Comparison of ENCODE assay signal across 40 cellular contexts in genomic region chr12:47748507-47748828, GRCh38. TPM values are rescaled to one million over a fixed set of nuclear protein-coding genes. Genes with fewer than 3 reads are reported as not detected.
"Had no signal": no experiment of that assay in that cellular context is flagged by ENCODE, and none has a peak within 500 bp of the region (broad histone marks: within the 10 kb centered on the region; RNA-seq: fewer than 3 reads in every experiment).

No MANE protein-coding gene starts in this region.

- H3K9me3 Mint-ChIP-seq: activated B cell treated with CpG ODN at 0.5 μM for 24 hours; activated CD4-positive, alpha-beta memory T cell treated with anti-CD3 and anti-CD28 coated beads for 36 hours; activated CD4-positive, alpha-beta T cell treated with anti-CD3 and anti-CD28 coated beads, Interleukin-2, amount 10 ng/mL, durations not matched to agents 24 days and 14 days; activated CD8-positive, alpha-beta T cell treated with anti-CD3 and anti-CD28 coated beads for 36 hours; activated naive CD4-positive, alpha-beta T cell treated with anti-CD3 and anti-CD28 coated beads for 36 hours; activated naive CD4-positive, alpha-beta T cell treated with anti-CD3 and anti-CD28 coated beads, Interleukin-2, amount 50 U/mL, for 24 hours; activated naive CD8-positive, alpha-beta T cell treated with anti-CD3 and anti-CD28 coated beads, Interleukin-2, amount 10 ng/mL, durations not matched to agents 7 days and 5 days; activated naive CD8-positive, alpha-beta T cell treated with anti-CD3 and anti-CD28 coated beads, Interleukin-2, amount 50 U/mL, for 24 hours; activated T-cell treated with anti-CD3 and anti-CD28 coated beads, Interleukin-2, amount 50 U/mL, for 4 hours; activated T-cell treated with anti-CD3 and anti-CD28 coated beads, Interleukin-2, amount 50 U/mL, for 72 hours; activated T-helper 1 cell treated with anti-CD3 and anti-CD28 coated beads, Interleukin-12 subunit alpha, Interleukin-12 subunit beta, Interleukin-2, Interleukin-4 antibody, amounts not matched to agents 30 ng/mL and 10 ng/mL and 1 ng/mL, durations not matched to agents 14 hours and 24 hours and 36 hours; activated T-helper 17 cell treated with anti-CD3 and anti-CD28 coated beads, Interleukin-2, amount 50 U/mL, for 72 hours; brain; central memory CD8-positive, alpha-beta T cell; T-cell had no signal

- FAIRE-seq: TTC549 had no signal

- H3K27ac Mint-ChIP-seq: activated CD4-positive, alpha-beta memory T cell treated with anti-CD3 and anti-CD28 coated beads for 36 hours; activated CD8-positive, alpha-beta T cell treated with anti-CD3 and anti-CD28 coated beads for 36 hours; activated naive CD4-positive, alpha-beta T cell treated with anti-CD3 and anti-CD28 coated beads for 36 hours; activated naive CD4-positive, alpha-beta T cell treated with anti-CD3 and anti-CD28 coated beads, Interleukin-2, amount 50 U/mL, for 24 hours; activated naive CD8-positive, alpha-beta T cell; activated naive CD8-positive, alpha-beta T cell treated with anti-CD3 and anti-CD28 coated beads, Interleukin-2, amount 10 ng/mL, durations not matched to agents 7 days and 5 days; activated naive CD8-positive, alpha-beta T cell treated with anti-CD3 and anti-CD28 coated beads, Interleukin-2, amount 50 U/mL, for 24 hours; activated T-cell treated with anti-CD3 and anti-CD28 coated beads, Interleukin-2, amount 50 U/mL, for 72 hours; activated T-helper 1 cell treated with anti-CD3 and anti-CD28 coated beads, Interleukin-12 subunit alpha, Interleukin-12 subunit beta, Interleukin-2, Interleukin-4 antibody, amounts not matched to agents 30 ng/mL and 10 ng/mL and 1 ng/mL, durations not matched to agents 14 hours and 24 hours and 36 hours; brain; T-cell; T-helper 17 cell had no signal

- H3K36me3 ChIP-seq: cardiac muscle cell had no signal

- H3K4me3 Mint-ChIP-seq: activated B cell treated with CpG ODN at 0.5 μM for 24 hours; activated CD4-positive, alpha-beta memory T cell treated with anti-CD3 and anti-CD28 coated beads for 36 hours; activated CD4-positive, alpha-beta T cell treated with anti-CD3 and anti-CD28 coated beads, Interleukin-2, amount 10 ng/mL, durations not matched to agents 24 days and 14 days; activated CD8-positive, alpha-beta T cell treated with anti-CD3 and anti-CD28 coated beads for 36 hours; activated naive CD4-positive, alpha-beta T cell treated with anti-CD3 and anti-CD28 coated beads for 36 hours; activated naive CD4-positive, alpha-beta T cell treated with anti-CD3 and anti-CD28 coated beads, Interleukin-2, amount 50 U/mL, for 24 hours; activated naive CD8-positive, alpha-beta T cell; activated naive CD8-positive, alpha-beta T cell treated with anti-CD3 and anti-CD28 coated beads, Interleukin-2, amount 10 ng/mL, durations not matched to agents 7 days and 5 days; activated naive CD8-positive, alpha-beta T cell treated with anti-CD3 and anti-CD28 coated beads, Interleukin-2, amount 50 U/mL, for 24 hours; activated T-cell treated with anti-CD3 and anti-CD28 coated beads, Interleukin-2, amount 50 U/mL, for 4 hours; activated T-cell treated with anti-CD3 and anti-CD28 coated beads, Interleukin-2, amount 50 U/mL, for 72 hours; activated T-helper 1 cell treated with anti-CD3 and anti-CD28 coated beads, Interleukin-12 subunit alpha, Interleukin-12 subunit beta, Interleukin-2, Interleukin-4 antibody, amounts not matched to agents 30 ng/mL and 10 ng/mL and 1 ng/mL, durations not matched to agents 14 hours and 24 hours and 36 hours; activated T-helper 17 cell treated with anti-CD3 and anti-CD28 coated beads, Interleukin-2, amount 50 U/mL, for 72 hours; brain; central memory CD8-positive, alpha-beta T cell; T-cell; T-helper 17 cell had no signal

- ATAC-seq: activated CD8-positive, alpha-beta T cell treated with anti-CD3 and anti-CD28 coated beads for 36 hours; activated naive CD8-positive, alpha-beta T cell treated with anti-CD3 and anti-CD28 coated beads, Interleukin-2, amount 50 U/mL, for 24 hours; activated T-cell treated with anti-CD3 and anti-CD28 coated beads, Interleukin-2, amount 50 U/mL, for 4 hours; activated T-cell treated with anti-CD3 and anti-CD28 coated beads, Interleukin-2, amount 50 U/mL, for 72 hours; activated T-helper 17 cell treated with anti-CD3 and anti-CD28 coated beads, Interleukin-2, amount 50 U/mL, for 72 hours; T-cell; T-helper 17 cell had no signal

- H3K27me3 Mint-ChIP-seq: activated B cell treated with CpG ODN at 0.5 μM for 24 hours; activated CD4-positive, alpha-beta memory T cell treated with anti-CD3 and anti-CD28 coated beads for 36 hours; activated CD8-positive, alpha-beta T cell treated with anti-CD3 and anti-CD28 coated beads for 36 hours; activated naive CD4-positive, alpha-beta T cell treated with anti-CD3 and anti-CD28 coated beads, Interleukin-2, amount 50 U/mL, for 24 hours; activated naive CD8-positive, alpha-beta T cell; activated T-helper 17 cell treated with anti-CD3 and anti-CD28 coated beads, Interleukin-2, amount 50 U/mL, for 72 hours; T-cell had no signal

- H3K4me1 Mint-ChIP-seq: activated naive CD4-positive, alpha-beta T cell treated with anti-CD3 and anti-CD28 coated beads, Interleukin-2, amount 50 U/mL, for 24 hours; activated naive CD8-positive, alpha-beta T cell treated with anti-CD3 and anti-CD28 coated beads, Interleukin-2, amount 50 U/mL, for 24 hours had no signal

- H3K27me3 ChIP-seq: ascending aorta, cardiac muscle cell had no signal

- DNase-seq: activated B cell treated with CpG ODN at 0.5 μM for 24 hours; activated CD4-positive, alpha-beta memory T cell treated with anti-CD3 and anti-CD28 coated beads for 36 hours; activated CD4-positive, alpha-beta T cell treated with anti-CD3 and anti-CD28 coated beads for 4 hours; activated CD4-positive, alpha-beta T cell treated with anti-CD3 and anti-CD28 coated beads, Interleukin-2, amount 10 ng/mL, durations not matched to agents 24 days and 14 days; activated CD4-positive, alpha-beta T cell treated with anti-CD3 and anti-CD28 coated beads, Interleukin-2, amount 50 U/mL, for 1 hour; activated CD4-positive, alpha-beta T cell treated with anti-CD3 and anti-CD28 coated beads, Interleukin-2, amount 50 U/mL, for 4 hours; activated CD4-positive, CD25-positive, alpha-beta regulatory T cell treated with anti-CD3 and anti-CD28 coated beads, Interleukin-2, amount 50 U/mL, for 72 hours; activated CD8-positive, alpha-beta memory T cell treated with anti-CD3 and anti-CD28 coated beads, Interleukin-2, amount 50 U/mL, for 4 hours; activated CD8-positive, alpha-beta T cell treated with anti-CD3 and anti-CD28 coated beads for 36 hours; activated effector memory CD4-positive, alpha-beta T cell treated with anti-CD3 and anti-CD28 coated beads, Interleukin-2, amount 50 U/mL, for 16 hours; activated gamma-delta T cell treated with Interleukin-2 at 50 U/mL for 16 hours; activated naive CD4-positive, alpha-beta T cell; activated naive CD4-positive, alpha-beta T cell treated with anti-CD3 and anti-CD28 coated beads for 36 hours; activated naive CD8-positive, alpha-beta T cell treated with anti-CD3 and anti-CD28 coated beads, Interleukin-2, amount 10 ng/mL, durations not matched to agents 7 days and 5 days; activated naive CD8-positive, alpha-beta T cell treated with anti-CD3 and anti-CD28 coated beads, Interleukin-2, amount 50 U/mL, for 24 hours; activated T-cell treated with anti-CD3 and anti-CD28 coated beads for 4 hours; activated T-cell treated with anti-CD3 and anti-CD28 coated beads, Interleukin-2, amount 50 U/mL, for 1 hour; activated T-cell treated with anti-CD3 and anti-CD28 coated beads, Interleukin-2, amount 50 U/mL, for 4 hours; activated T-cell treated with anti-CD3 and anti-CD28 coated beads, Interleukin-2, amount 50 U/mL, for 72 hours; amygdala; anterior cingulate cortex; caudate nucleus; cerebellar nuclear complex; T-cell; T-helper 17 cell had no signal

- H3K4me3 ChIP-seq: ascending aorta, cardiac muscle cell had no signal

- H3K9me3 ChIP-seq: ascending aorta had no signal

- H3K27ac ChIP-seq: ascending aorta, cardiac muscle cell, VCaP had no signal

RNA-seq across cellular contexts. Expression of gene ENDOU, which starts 23.2 kb away (rescaled TPM):
- total RNA-seq: activated CD4-positive, alpha-beta memory T cell treated with anti-CD3 and anti-CD28 coated beads for 36 hours; activated CD8-positive, alpha-beta memory T cell treated with anti-CD3 and anti-CD28 coated beads for 36 hours; activated CD8-positive, alpha-beta T cell treated with anti-CD3 and anti-CD28 coated beads for 36 hours; activated T-helper 1 cell treated with anti-CD3 and anti-CD28 coated beads, Interleukin-12 subunit alpha, Interleukin-12 subunit beta, Interleukin-2, Interleukin-4 antibody, amounts not matched to agents 30 ng/mL and 10 ng/mL and 1 ng/mL, durations not matched to agents 14 hours and 24 hours and 36 hours; ascending aorta; bronchial epithelial cell; chondrocyte; T-cell; T-helper 1 cell treated with Interleukin-12 subunit alpha and Interleukin-12 subunit beta and Interleukin-4 antibody, amounts not matched to agents 30 ng/mL and 1 ng/mL, for 36 hours; T-helper 2 cell treated with Interferon-gamma antibody and Interleukin-4, amounts not matched to agents 100 ng/mL and 5 ng/mL, for 36 hours had no signal
